16 cellular contexts compared by ENCODE assay signal in genomic region chr13:109773276-109773675, GRCh38. TPM values are rescaled to one million over a fixed set of nuclear protein-coding genes. Genes with fewer than 3 reads are reported as not detected.
DNase-seq lines count a peak whose midpoint lies in the region; ATAC-seq and TF ChIP-seq lines count a peak whose summit lies in the region.
"Had no signal": no experiment of that assay in that cellular context is flagged by ENCODE, and none has a peak within 500 bp of the region (broad histone marks: within the 10 kb centered on the region; RNA-seq: fewer than 3 reads in every experiment).

No MANE protein-coding gene starts in this region.

- WGBS in esophagus squamous epithelium, 2 donors: 63 to 71% methylated on average over 6 of the region's 6 CpGs

- peak overlapping the region; percentile 26 for H3K27ac Mint-ChIP-seq in activated T-helper 17 cell treated with anti-CD3 and anti-CD28 coated beads, Interleukin-2, amount 50 U/mL, for 72 hours
- H3K27ac Mint-ChIP-seq: natural killer cell had no signal

- peaks cover 24% of the 10 kb centered on the region for H3K4me1 Mint-ChIP-seq in activated T-helper 17 cell treated with anti-CD3 and anti-CD28 coated beads, Interleukin-2, amount 50 U/mL, for 72 hours

- no peak for TF ChIP-seq CTCF in HEK293 (tag by site-specific recombination; IDR thresholded peaks at IDR 0.05)
- no peak for TF ChIP-seq CTCF in brain microvascular endothelial cell (IDR thresholded peaks at IDR 0.05; ENCODE audit: low read depth, low read length, missing control alignments)
- TF ChIP-seq CTCF in esophagus squamous epithelium (IDR thresholded peaks at IDR 0.05): no peak

- POLR2A ChIA-PET in HEK293 (lab: Yijun Ruan, JAX): no interaction called here

- no peaks in the 10 kb centered on the region for H3K27me3 Mint-ChIP-seq in activated T-helper 17 cell treated with anti-CD3 and anti-CD28 coated beads, Interleukin-2, amount 50 U/mL, for 72 hours

- peaks cover 0 to 33% of the 10 kb centered on the region in 2 experiments; a peak in 2 of 3 replicates for H3K36me3 ChIP-seq in HEK293 (ENCODE audit: control insufficient read depth in 2 of 2, insufficient read depth in 1 of 2, low read length in 2 of 2)
- H3K36me3 ChIP-seq in brain microvascular endothelial cell (replicated peaks): peaks cover 3% of the 10 kb centered on the region
- H3K36me3 ChIP-seq in esophagus squamous epithelium: peaks cover 0 to 27% (median 0%) of the 10 kb centered on the region in 3 donors

- no peak overlapping the region for H3K4me3 Mint-ChIP-seq in activated T-helper 17 cell treated with anti-CD3 and anti-CD28 coated beads, Interleukin-2, amount 50 U/mL, for 72 hours
- H3K4me3 Mint-ChIP-seq: natural killer cell had no signal

- in situ Hi-C loops in brain microvascular endothelial cell (cut with HindIII; ENCODE audit: low pct_ligation_motif_present, low sequenced_read_pairs): no loop called here

- no peaks in the 10 kb centered on the region for H3K27me3 ChIP-seq in brain microvascular endothelial cell (replicated peaks)
- no peaks in the 10 kb centered on the region for H3K27me3 ChIP-seq in esophagus squamous epithelium
- H3K27me3 ChIP-seq: Peyer's patch had no signal

- H3K9me3 ChIP-seq in HEK293 (ENCODE audit: control insufficient read depth, insufficient read depth, low read depth, low read length) (no peaks in the 10 kb centered on the region), esophagus squamous epithelium (no peaks in the 10 kb centered on the region)
- H3K9me3 ChIP-seq: Peyer's patch, psoas muscle had no signal

- H3K27ac ChIP-seq in HEK293 (ENCODE audit: extremely low read depth, low read depth, low read length): no peak overlapping the region
- H3K27ac ChIP-seq in brain microvascular endothelial cell: no peak overlapping the region
- H3K27ac ChIP-seq in esophagus squamous epithelium: no peak overlapping the region
- H3K27ac ChIP-seq: Peyer's patch, psoas muscle had no signal

- no peak for TF ChIP-seq POLR2A in esophagus squamous epithelium (IDR thresholded peaks at IDR 0.05)

- peak; percentile 34 for ATAC-seq in activated T-helper 17 cell treated with anti-CD3 and anti-CD28 coated beads, Interleukin-2, amount 50 U/mL, for 72 hours (replicated peaks)
- ATAC-seq: natural killer cell had no signal

- peak; percentile 64 for DNase-seq in activated CD4-positive, alpha-beta T cell treated with anti-CD3 and anti-CD28 coated beads for 48 hours
- no peak for DNase-seq in activated CD4-positive, alpha-beta T cell treated with anti-CD3 and anti-CD28 coated beads, Interleukin-2, amount 50 U/mL, for 1 hour
- DNase-seq in myocyte (ENCODE audit: low read depth) (peak; percentile 36), NCI-H128 (lab: John Stamatoyannopoulos, UW; ENCODE audit: unreplicated experiment) (no peak), brain microvascular endothelial cell (no peak), esophagus squamous epithelium (lab: John Stamatoyannopoulos, UW) (no peak)
- DNase-seq: effector CD8-positive, alpha-beta T cell; natural killer cell; NCI-H2029; NCI-H526 treated with DMSO at 0.1 percent for 48 hours; psoas muscle; stimulated activated CD4-positive, alpha-beta T cell treated with anti-CD3 and anti-CD28 coated beads, Interleukin-12 subunit alpha, Interleukin-12 subunit beta, amount 100 ng/mL, for 4 hours had no signal

- intact Hi-C loops in esophagus squamous epithelium (cut with DNase I): no loop called here

- no peak overlapping the region for H3K4me3 ChIP-seq in HEK293 (ENCODE audit: low read depth, low read length)
- no peak overlapping the region for H3K4me3 ChIP-seq in brain microvascular endothelial cell (ENCODE audit: low read depth, low read length)
- no peak overlapping the region for H3K4me3 ChIP-seq in esophagus squamous epithelium
- H3K4me3 ChIP-seq: lung, Peyer's patch, psoas muscle had no signal

- H3K9me3 Mint-ChIP-seq in activated T-helper 17 cell treated with anti-CD3 and anti-CD28 coated beads, Interleukin-2, amount 50 U/mL, for 72 hours: no peaks in the 10 kb centered on the region
- H3K9me3 Mint-ChIP-seq: natural killer cell had no signal

- H3K4me1 ChIP-seq in HEK293 (ENCODE audit: control insufficient read depth, insufficient read depth, low read length) (peaks cover 15% of the 10 kb centered on the region), esophagus squamous epithelium (peaks cover 0 to 22% (median 3%) of the 10 kb centered on the region in 3 donors)

- CTCF ChIA-PET in HEK293 (lab: Yijun Ruan, JAX): no interaction called here

- H3K36me3 Mint-ChIP-seq in activated T-helper 17 cell treated with anti-CD3 and anti-CD28 coated beads, Interleukin-2, amount 50 U/mL, for 72 hours (ENCODE audit: low read depth): no peaks in the 10 kb centered on the region
- H3K36me3 Mint-ChIP-seq: natural killer cell had no signal

TF ChIP-seq in HEK293, 187 proteins besides CTCF, POLR2A, EP300 and RAD21:
- TF ChIP-seq ZNF423 (tag by site-specific recombination; IDR thresholded peaks at IDR 0.05) (no peak), SCRT2 (tag by site-specific recombination; IDR thresholded peaks at IDR 0.05) (peak; percentile 82), TCF7L2 (IDR thresholded peaks at IDR 0.05; ENCODE audit: borderline replicate concordance, low read depth, low read length) (no peak), ZSCAN16 (tag by site-specific recombination; IDR thresholded peaks at IDR 0.05) (no peak), ZNF354C (tag by site-specific recombination; IDR thresholded peaks at IDR 0.05; ENCODE audit: borderline replicate concordance, low read depth) (no peak), ZNF624 (tag by site-specific recombination; IDR thresholded peaks at IDR 0.05) (no peak), ZNF366 (tag by site-specific recombination; conservative IDR thresholded peaks at IDR 0.05) (no peak), ZNF830 (tag by site-specific recombination; IDR thresholded peaks at IDR 0.05; ENCODE audit: low read depth) (no peak)

RNA-seq across cellular contexts. Expression of gene IRS2, which starts 13.1 kb away (rescaled TPM):
- 1 to 10 TPM; 2.3 to 2.7 TPM for total RNA-seq in activated T-helper 17 cell treated with anti-CD3 and anti-CD28 coated beads, Interleukin-2, amount 50 U/mL, for 72 hours
- total RNA-seq in myocyte (5.7 and 6.1 TPM in 2 replicates), esophagus squamous epithelium (10 to 100 TPM in 1 of 4 donors, 1 to 10 TPM in 3; 5.0 to 24.6 (median 7.5) TPM)
- polyA plus RNA-seq in myocyte (2012): 6.7 TPM

Comparison
In these comparisons a context has a peak if more than half of its experiments do, and no peak if none do; other contexts are left out.
1. DNase-seq: peak in activated CD4-positive, alpha-beta T cell treated with anti-CD3 and anti-CD28 coated beads for 48 hours (single experiment) and myocyte (single experiment); none in activated CD4-positive, alpha-beta T cell treated with anti-CD3 and anti-CD28 coated beads, Interleukin-2, amount 50 U/mL, for 1 hour (single experiment), NCI-H128 (single experiment), brain microvascular endothelial cell (single experiment) and esophagus squamous epithelium (single experiment).